ENCODE assay signal across 10 cellular contexts in genomic region chr7:150365673-150366398, GRCh38. TPM values are rescaled to one million over a fixed set of nuclear protein-coding genes. Genes with fewer than 3 reads are reported as not detected.
A peak's percentile ranks its signal among the peaks of the same experiment; 100 is the strongest.
DNase-seq lines count a peak whose midpoint lies in the region; ATAC-seq and TF ChIP-seq lines count a peak whose summit lies in the region.
"Had no signal": no experiment of that assay in that cellular context is flagged by ENCODE, and none has a peak within 500 bp of the region (broad histone marks: within the 10 kb centered on the region; RNA-seq: fewer than 3 reads in every experiment).

No MANE protein-coding gene starts in this region.

- no peaks in the 10 kb centered on the region for H3K9me3 ChIP-seq in neutrophil
- no peaks in the 10 kb centered on the region for H3K9me3 ChIP-seq in effector memory CD4-positive, alpha-beta T cell (ENCODE audit: control insufficient read depth, low read length)

- H3K27ac ChIP-seq in neutrophil, result peak overlapping the region; percentile 78
- H3K27ac ChIP-seq in effector memory CD4-positive, alpha-beta T cell (ENCODE audit: insufficient read depth, low read length, poor library complexity, severe bottlenecking), result no peak overlapping the region

- DNase-seq in DMS53 (lab: John Stamatoyannopoulos, UW), result peak; percentile 76
- DNase-seq in MV-4-11 (lab: John Stamatoyannopoulos, UW), result peak; percentile 89
- DNase-seq in activated naive CD8-positive, alpha-beta T cell treated with anti-CD3 and anti-CD28 coated beads for 36 hours, result no peak
- no peak for DNase-seq in effector memory CD4-positive, alpha-beta T cell
- no peak for DNase-seq in effector CD4-positive, alpha-beta T cell
- DNase-seq: activated gamma-delta T cell, NCI-H1105 had no signal

- TF ChIP-seq CTCF in neutrophil (IDR thresholded peaks at IDR 0.05), result no peak

- H3K36me3 ChIP-seq in neutrophil, result no peaks in the 10 kb centered on the region
- H3K36me3 ChIP-seq in effector memory CD4-positive, alpha-beta T cell (ENCODE audit: control insufficient read depth, insufficient read depth, low read length), result no peaks in the 10 kb centered on the region

- H3K27ac Mint-ChIP-seq in activated naive CD8-positive, alpha-beta T cell treated with anti-CD3 and anti-CD28 coated beads for 36 hours, result peak overlapping the region; percentile 66

- H3K36me3 Mint-ChIP-seq in activated naive CD8-positive, alpha-beta T cell treated with anti-CD3 and anti-CD28 coated beads for 36 hours, result peaks cover 4% of the 10 kb centered on the region

- H3K27me3 Mint-ChIP-seq in activated naive CD8-positive, alpha-beta T cell treated with anti-CD3 and anti-CD28 coated beads for 36 hours, result no peaks in the 10 kb centered on the region

- no peak overlapping the region for H3K4me3 ChIP-seq in neutrophil (ENCODE audit: low read depth in 1 of 2, low read length in 1 of 2)
- H3K4me3 ChIP-seq in effector memory CD4-positive, alpha-beta T cell (ENCODE audit: insufficient read depth, low read depth, low read length, poor library complexity, severe bottlenecking), result no peak overlapping the region

- H3K9me3 Mint-ChIP-seq in activated naive CD8-positive, alpha-beta T cell treated with anti-CD3 and anti-CD28 coated beads for 36 hours, result no peaks in the 10 kb centered on the region

- ATAC-seq in HG03354 (IDR thresholded peaks at IDR 0.05; ENCODE audit: poor library complexity, severe bottlenecking, unreplicated experiment) (no peak), esophagus mucosa (no peak)

- peaks cover 63 to 66% of the 10 kb centered on the region in 2 experiments for H3K4me1 ChIP-seq in neutrophil (ENCODE audit: control insufficient read depth in 1 of 2, insufficient read depth in 1 of 2, low read depth in 1 of 2, low read length in 1 of 2)
- H3K4me1 ChIP-seq in effector memory CD4-positive, alpha-beta T cell (ENCODE audit: control insufficient read depth, insufficient read depth, low read length, poor library complexity, severe bottlenecking), result peaks cover 20% of the 10 kb centered on the region

- no peak overlapping the region for H3K4me3 Mint-ChIP-seq in activated naive CD8-positive, alpha-beta T cell treated with anti-CD3 and anti-CD28 coated beads for 36 hours

- no peaks in the 10 kb centered on the region for H3K27me3 ChIP-seq in neutrophil
- no peaks in the 10 kb centered on the region for H3K27me3 ChIP-seq in effector memory CD4-positive, alpha-beta T cell (replicated peaks; ENCODE audit: control insufficient read depth, insufficient read depth, low read length, poor library complexity, severe bottlenecking)

- peaks cover 40% of the 10 kb centered on the region for H3K4me1 Mint-ChIP-seq in activated naive CD8-positive, alpha-beta T cell treated with anti-CD3 and anti-CD28 coated beads for 36 hours

RNA-seq across cellular contexts. Expression of gene REPIN1, which starts 2.8 kb away (rescaled TPM):
- 10 to 100 TPM; 54.7 to 55.1 TPM for total RNA-seq in activated naive CD8-positive, alpha-beta T cell treated with anti-CD3 and anti-CD28 coated beads for 36 hours
- 44.9 TPM for total RNA-seq in esophagus mucosa

RNA-seq across cellular contexts. Expression of gene ZNF775, which starts 13.3 kb away (rescaled TPM):
- 1 to 10 TPM; 3.7 to 4.0 TPM for total RNA-seq in activated naive CD8-positive, alpha-beta T cell treated with anti-CD3 and anti-CD28 coated beads for 36 hours
- 1.3 TPM for total RNA-seq in esophagus mucosa

RNA-seq across cellular contexts. Expression of gene RARRES2, which starts 24.4 kb away (rescaled TPM):
- not detected for total RNA-seq in activated naive CD8-positive, alpha-beta T cell treated with anti-CD3 and anti-CD28 coated beads for 36 hours
- total RNA-seq in esophagus mucosa, result 7.5 TPM

RNA-seq across cellular contexts. Expression of gene ACTR3C, which starts 42.5 kb away (rescaled TPM):
- 1 to 10 TPM; 2.8 to 3.4 TPM for total RNA-seq in activated naive CD8-positive, alpha-beta T cell treated with anti-CD3 and anti-CD28 coated beads for 36 hours
- 6.1 TPM for total RNA-seq in esophagus mucosa

RNA-seq across cellular contexts. Expression of gene LRRC61, which starts 42.7 kb away (rescaled TPM):
- total RNA-seq in activated naive CD8-positive, alpha-beta T cell treated with anti-CD3 and anti-CD28 coated beads for 36 hours, result 10 to 100 TPM; 23.5 to 26.1 TPM
- total RNA-seq in esophagus mucosa, result 9.6 TPM

Comparison
In these comparisons a context has a peak if more than half of its experiments do, and no peak if none do; other contexts are left out.
1. DNase-seq: peak in DMS53 (single experiment) and MV-4-11 (single experiment); none in activated naive CD8-positive, alpha-beta T cell treated with anti-CD3 and anti-CD28 coated beads for 36 hours (single experiment), effector memory CD4-positive, alpha-beta T cell (0 of 3) and effector CD4-positive, alpha-beta T cell (single experiment).